ENCODE assay signal across 2 cellular contexts in the genomic region with DNA sequence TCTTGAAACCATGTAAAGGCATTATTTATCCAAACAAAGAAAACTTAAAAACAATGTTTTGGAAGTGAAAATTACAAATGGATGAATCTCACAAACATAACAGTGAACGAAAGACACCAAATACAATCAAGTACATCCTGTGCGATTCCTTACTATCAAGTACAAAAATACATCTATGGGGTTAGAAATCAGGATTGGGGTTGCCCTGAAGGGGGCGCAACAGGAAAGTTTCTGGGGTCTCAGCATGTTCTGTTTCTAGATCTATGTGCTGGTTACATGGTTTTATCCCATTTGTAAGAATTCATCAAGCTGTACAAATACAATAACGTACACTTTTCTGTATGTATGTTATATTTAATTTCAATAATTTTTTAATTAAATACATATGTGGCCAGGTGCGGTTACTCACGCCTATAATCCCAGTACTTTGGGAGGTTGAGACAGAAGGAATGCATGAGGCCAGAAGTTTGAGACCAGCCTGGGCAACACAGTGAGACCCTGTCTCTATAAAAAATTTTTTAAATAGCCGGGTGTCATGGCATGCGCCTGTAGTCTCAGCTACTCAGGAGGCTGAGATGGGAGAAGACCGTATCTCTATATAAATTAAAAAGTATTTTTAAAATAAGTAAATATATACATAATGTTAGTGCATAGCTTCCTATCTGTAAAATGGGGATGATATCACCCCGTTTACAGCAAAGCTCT.
TF ChIP-seq lines count a peak whose summit lies in the region.

No MANE protein-coding gene starts in this region.

TF ChIP-seq in HEK293, 187 proteins besides CTCF, POLR2A, EP300 and RAD21 (continued from another document):
- TF ChIP-seq, protein P1, sequence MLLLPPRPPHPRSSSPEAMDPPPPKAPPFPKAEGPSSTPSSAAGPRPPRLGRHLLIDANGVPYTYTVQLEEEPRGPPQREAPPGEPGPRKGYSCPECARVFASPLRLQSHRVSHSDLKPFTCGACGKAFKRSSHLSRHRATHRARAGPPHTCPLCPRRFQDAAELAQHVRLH (tag by site-specific recombination; IDR thresholded peaks at IDR 0.05): 0 out of 2 replicates have a peak, but pooled peaks have one; percentile 19
- no peak for TF ChIP-seq ZNF175 (tag by site-specific recombination; IDR thresholded peaks at IDR 0.05)

TF ChIP-seq in WTC11, 78 proteins besides CTCF, POLR2A, EP300 and RAD21 (continued from another document):
- TF ChIP-seq, protein P2, sequence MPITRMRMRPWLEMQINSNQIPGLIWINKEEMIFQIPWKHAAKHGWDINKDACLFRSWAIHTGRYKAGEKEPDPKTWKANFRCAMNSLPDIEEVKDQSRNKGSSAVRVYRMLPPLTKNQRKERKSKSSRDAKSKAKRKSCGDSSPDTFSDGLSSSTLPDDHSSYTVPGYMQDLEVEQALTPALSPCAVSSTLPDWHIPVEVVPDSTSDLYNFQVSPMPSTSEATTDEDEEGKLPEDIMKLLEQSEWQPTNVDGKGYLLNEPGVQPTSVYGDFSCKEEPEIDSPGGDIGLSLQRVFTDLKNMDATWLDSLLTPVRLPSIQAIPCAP (CRISPR knock-in tag; IDR thresholded peaks at IDR 0.05): no peak
- TF ChIP-seq, protein P3, sequence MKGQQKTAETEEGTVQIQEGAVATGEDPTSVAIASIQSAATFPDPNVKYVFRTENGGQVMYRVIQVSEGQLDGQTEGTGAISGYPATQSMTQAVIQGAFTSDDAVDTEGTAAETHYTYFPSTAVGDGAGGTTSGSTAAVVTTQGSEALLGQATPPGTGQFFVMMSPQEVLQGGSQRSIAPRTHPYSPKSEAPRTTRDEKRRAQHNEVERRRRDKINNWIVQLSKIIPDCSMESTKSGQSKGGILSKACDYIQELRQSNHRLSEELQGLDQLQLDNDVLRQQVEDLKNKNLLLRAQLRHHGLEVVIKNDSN (CRISPR knock-in tag; IDR thresholded peaks at IDR 0.05): no peak
- TF ChIP-seq ZNF121 (CRISPR knock-in tag; IDR thresholded peaks at IDR 0.05) (no peak), MXD4 (CRISPR knock-in tag; IDR thresholded peaks at IDR 0.05; ENCODE audit: borderline replicate concordance) (no peak), TEAD4 (CRISPR knock-in tag; IDR thresholded peaks at IDR 0.05) (no peak), GTF2I (CRISPR knock-in tag; conservative IDR thresholded peaks at IDR 0.05) (0 out of 2 replicates have a peak, but pooled peaks have one; percentile 54)
- TF ChIP-seq, protein P4, sequence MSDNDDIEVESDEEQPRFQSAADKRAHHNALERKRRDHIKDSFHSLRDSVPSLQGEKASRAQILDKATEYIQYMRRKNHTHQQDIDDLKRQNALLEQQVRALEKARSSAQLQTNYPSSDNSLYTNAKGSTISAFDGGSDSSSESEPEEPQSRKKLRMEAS (CRISPR knock-in tag; IDR thresholded peaks at IDR 0.05): no peak
- TF ChIP-seq, protein P5, sequence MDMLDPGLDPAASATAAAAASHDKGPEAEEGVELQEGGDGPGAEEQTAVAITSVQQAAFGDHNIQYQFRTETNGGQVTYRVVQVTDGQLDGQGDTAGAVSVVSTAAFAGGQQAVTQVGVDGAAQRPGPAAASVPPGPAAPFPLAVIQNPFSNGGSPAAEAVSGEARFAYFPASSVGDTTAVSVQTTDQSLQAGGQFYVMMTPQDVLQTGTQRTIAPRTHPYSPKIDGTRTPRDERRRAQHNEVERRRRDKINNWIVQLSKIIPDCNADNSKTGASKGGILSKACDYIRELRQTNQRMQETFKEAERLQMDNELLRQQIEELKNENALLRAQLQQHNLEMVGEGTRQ (CRISPR knock-in tag; IDR thresholded peaks at IDR 0.05): no peak
